15 cellular contexts compared by ENCODE assay signal in genomic region chr10:24344695-24345473, GRCh38.
DNase-seq lines count a peak whose midpoint lies in the region; ATAC-seq and TF ChIP-seq lines count a peak whose summit lies in the region.
"Had no signal": no experiment of that assay in that cellular context is flagged by ENCODE, and none has a peak within 500 bp of the region (broad histone marks: within the 10 kb centered on the region; RNA-seq: fewer than 3 reads in every experiment).

No MANE protein-coding gene starts in this region.

- CTCF ChIA-PET in activated CD4-positive, alpha-beta T cell treated with anti-CD3 and anti-CD28 coated beads for 36 hours (lab: Charles Lee) = no interaction called here

- TF ChIP-seq CTCF in heart left ventricle (IDR thresholded peaks at IDR 0.05) = no peak
- TF ChIP-seq CTCF in adrenal gland (IDR thresholded peaks at IDR 0.05) = no peak
- no peak for TF ChIP-seq CTCF in type B pancreatic cell (conservative IDR thresholded peaks at IDR 0.05)

- H2BK15ac ChIP-seq in mesendoderm (replicated peaks; ENCODE audit: low read depth) = no peak overlapping the region

- POLR2A ChIA-PET in activated CD4-positive, alpha-beta T cell treated with anti-CD3 and anti-CD28 coated beads for 36 hours (lab: Charles Lee) = no interaction called here

- H3K4ac ChIP-seq in mesendoderm (ENCODE audit: low read depth, low read length) = no peak overlapping the region

- no peaks in the 10 kb centered on the region for H3K79me2 ChIP-seq in mesendoderm (ENCODE audit: control insufficient read depth, insufficient read depth, low read length)

- no peak overlapping the region for H3K9ac ChIP-seq in mesendoderm (ENCODE audit: low read length)

- no peak overlapping the region for H2AK5ac ChIP-seq in mesendoderm (ENCODE audit: low read length)

- no peaks in the 10 kb centered on the region for H3K9me3 Mint-ChIP-seq in type B pancreatic cell
- H3K9me3 Mint-ChIP-seq in activated CD4-positive, alpha-beta T cell treated with anti-CD3 and anti-CD28 coated beads for 36 hours (ENCODE audit: low read depth) = no peaks in the 10 kb centered on the region

- no peak overlapping the region for H3K4me3 Mint-ChIP-seq in type B pancreatic cell
- no peak overlapping the region for H3K4me3 Mint-ChIP-seq in activated CD4-positive, alpha-beta T cell treated with anti-CD3 and anti-CD28 coated beads for 36 hours
- H3K4me3 Mint-ChIP-seq: effector memory CD8-positive, alpha-beta T cell had no signal

- H3K23ac ChIP-seq in mesendoderm (ENCODE audit: low read length) = no peak overlapping the region

- no peak overlapping the region for H2BK120ac ChIP-seq in mesendoderm (ENCODE audit: low read depth, low read length)

- no peak overlapping the region for H3K56ac ChIP-seq in mesendoderm (ENCODE audit: low read length)

- H3K27ac Mint-ChIP-seq in type B pancreatic cell = peak overlapping the region; percentile 72
- no peak overlapping the region for H3K27ac Mint-ChIP-seq in activated CD4-positive, alpha-beta T cell treated with anti-CD3 and anti-CD28 coated beads for 36 hours
- H3K27ac Mint-ChIP-seq: effector memory CD8-positive, alpha-beta T cell had no signal

- no peak for TF ChIP-seq POLR2A in heart left ventricle (IDR thresholded peaks at IDR 0.05)
- no peak for TF ChIP-seq POLR2A in adrenal gland (IDR thresholded peaks at IDR 0.05)

- no peak overlapping the region for H3K18ac ChIP-seq in mesendoderm (ENCODE audit: low read length)

- H3K4me1 ChIP-seq in heart left ventricle (peaks cover 4 to 57% (median 37%) of the 10 kb centered on the region in 12 donors), adrenal gland (replicated peaks in 1 of 2) (peaks cover 0 to 32% of the 10 kb centered on the region in 2 donors), mesendoderm (ENCODE audit: control insufficient read depth, low read depth, low read length) (no peaks in the 10 kb centered on the region)

- no peak for DNase-seq in heart left ventricle
- DNase-seq in Right ventricle myocardium inferior (ENCODE audit: missing footprints) = no peak
- no peak for DNase-seq in adrenal gland
- DNase-seq in mesendoderm = peak; percentile 57
- no peak for DNase-seq in type B pancreatic cell (ENCODE audit: extremely low spot score, unreplicated experiment)
- DNase-seq in HK-2 (ENCODE audit: unreplicated experiment) = no peak
- DNase-seq in activated effector memory CD4-positive, alpha-beta T cell treated with Interleukin-2 at 50 U/mL for 16 hours = no peak
- DNase-seq in activated CD4-positive, alpha-beta T cell treated with anti-CD3 and anti-CD28 coated beads for 36 hours = no peak
- DNase-seq: activated CD4-positive, alpha-beta T cell treated with anti-CD3 and anti-CD28 coated beads for 4 hours; anterior cingulate cortex; effector memory CD8-positive, alpha-beta T cell; NCI-H1930; stimulated activated CD4-positive, alpha-beta T cell treated with anti-CD3 and anti-CD28 coated beads, Interleukin-12 subunit alpha, Interleukin-12 subunit beta, amount 100 ng/mL, for 4 hours; tibial artery had no signal

- H3K27me3 Mint-ChIP-seq in type B pancreatic cell = no peaks in the 10 kb centered on the region
- peaks cover 8% of the 10 kb centered on the region for H3K27me3 Mint-ChIP-seq in activated CD4-positive, alpha-beta T cell treated with anti-CD3 and anti-CD28 coated beads for 36 hours
- H3K27me3 Mint-ChIP-seq: effector memory CD8-positive, alpha-beta T cell had no signal

- H3K27me3 ChIP-seq in heart left ventricle (no peaks in the 10 kb centered on the region), adrenal gland (no peaks in the 10 kb centered on the region), mesendoderm (ENCODE audit: insufficient read depth, low read length, poor library complexity) (no peaks in the 10 kb centered on the region)
- H3K27me3 ChIP-seq: neutrophil, tibial artery had no signal

- no peak overlapping the region for H4K8ac ChIP-seq in mesendoderm (ENCODE audit: low read depth, low read length)

- H3K27ac ChIP-seq in heart left ventricle (peak overlapping the region in 5 of 12 donors; percentile 10 to 49 (median 46)), adrenal gland (peak overlapping the region in 3 of 5 donors; percentile 1 to 35 (median 18)), mesendoderm (ENCODE audit: low read depth, low read length) (no peak overlapping the region)
- H3K27ac ChIP-seq: neutrophil had no signal

- H3K36me3 Mint-ChIP-seq in type B pancreatic cell = peaks cover 34% of the 10 kb centered on the region
- H3K36me3 Mint-ChIP-seq in activated CD4-positive, alpha-beta T cell treated with anti-CD3 and anti-CD28 coated beads for 36 hours (ENCODE audit: low read depth) = no peaks in the 10 kb centered on the region

- WGBS in heart left ventricle, 4 donors = 59 to 76% (median 69%) methylated on average over 7 of the region's 7 CpGs
- 87 to 89% (median 89%) methylated on average over 7 of the region's 7 CpGs for WGBS in adrenal gland, 4 donors
- WGBS in mesendoderm (ENCODE audit: extremely low coverage, insufficient coverage, low lambda C conversion rate) = no CpG with 5 or more reads among the region's 7 CpGs

- H3K9me3 ChIP-seq in heart left ventricle = no peaks in the 10 kb centered on the region
- H3K9me3 ChIP-seq in adrenal gland (replicated peaks in 1 of 3) = no peaks in the 10 kb centered on the region
- H3K9me3 ChIP-seq: neutrophil, tibial artery had no signal

- H3K4me1 Mint-ChIP-seq in type B pancreatic cell (ENCODE audit: unreplicated experiment) = peaks cover 61% of the 10 kb centered on the region
- no peaks in the 10 kb centered on the region for H3K4me1 Mint-ChIP-seq in activated CD4-positive, alpha-beta T cell treated with anti-CD3 and anti-CD28 coated beads for 36 hours

- H3K4me3 ChIP-seq in heart left ventricle = no peak overlapping the region
- H3K4me3 ChIP-seq in adrenal gland = no peak overlapping the region
- no peak overlapping the region for H3K4me3 ChIP-seq in mesendoderm (ENCODE audit: low read length)
- H3K4me3 ChIP-seq: tibial artery had no signal

- H3K79me1 ChIP-seq in mesendoderm (ENCODE audit: low read length) = no peaks in the 10 kb centered on the region

- no peak overlapping the region for H3K4me2 ChIP-seq in mesendoderm (ENCODE audit: low read length)

- H3K36me3 ChIP-seq in heart left ventricle (no peaks in the 10 kb centered on the region), adrenal gland (replicated peaks in 1 of 2) (no peaks in the 10 kb centered on the region), mesendoderm (ENCODE audit: control insufficient read depth, insufficient read depth, low read length) (no peaks in the 10 kb centered on the region)
- H3K36me3 ChIP-seq: neutrophil, tibial artery had no signal

- ATAC-seq in heart left ventricle = peak in 3 of 4 donors; percentile 25 to 58 (median 32)
- ATAC-seq in Right ventricle myocardium inferior = no peak
- ATAC-seq in activated CD4-positive, alpha-beta T cell treated with anti-CD3 and anti-CD28 coated beads for 36 hours = no peak
- ATAC-seq: effector memory CD8-positive, alpha-beta T cell had no signal

- intact Hi-C loops in heart left ventricle (cut with DNase I) (loop anchor here in 2 of 10 donors (5.0 to 10.0 kb wide), 2 partner anchors 128 to 130 kb away; no protein-coding TSS in a partner anchor), Right ventricle myocardium inferior (cut with DNase I) (loop anchor here (5.0 kb wide), 1 partner anchor 38 kb away; no protein-coding TSS in a partner anchor), adrenal gland (cut with DNase I) (no loop called here)
- intact Hi-C loops in activated CD4-positive, alpha-beta T cell treated with anti-CD3 and anti-CD28 coated beads for 36 hours (cut with DNase I, micrococcal nuclease) = no loop called here

- no peak overlapping the region for H2BK5ac ChIP-seq in mesendoderm (ENCODE audit: low read length)

- H4K5ac ChIP-seq in mesendoderm (ENCODE audit: low read length) = no peak overlapping the region

Comparison
In these comparisons a context has a peak if more than half of its experiments do, and no peak if none do; other contexts are left out.
1. ATAC-seq: peak in heart left ventricle (3 of 4); none in Right ventricle myocardium inferior (single experiment) and activated CD4-positive, alpha-beta T cell treated with anti-CD3 and anti-CD28 coated beads for 36 hours (single experiment).